In genomic region chr16:23836078-23836403, GRCh38 we compare ENCODE assay signal across 8 cellular contexts. TPM values are rescaled to one million over a fixed set of nuclear protein-coding genes. Genes with fewer than 3 reads are reported as not detected.
DNase-seq lines count a peak whose midpoint lies in the region; ATAC-seq and TF ChIP-seq lines count a peak whose summit lies in the region.

No MANE protein-coding gene starts in this region.

- peaks cover 55% of the 10 kb centered on the region for H3K4me1 Mint-ChIP-seq in activated CD8-positive, alpha-beta memory T cell treated with anti-CD3 and anti-CD28 coated beads, Interleukin-2, amount 10 ng/mL, durations not matched to agents 7 days and 5 days
- H3K4me1 Mint-ChIP-seq in endothelial cell (ENCODE audit: unreplicated experiment), result peaks cover 22% of the 10 kb centered on the region

- H3K27me3 Mint-ChIP-seq in activated CD8-positive, alpha-beta memory T cell treated with anti-CD3 and anti-CD28 coated beads, Interleukin-2, amount 10 ng/mL, durations not matched to agents 7 days and 5 days, result no peaks in the 10 kb centered on the region
- peaks cover 11% of the 10 kb centered on the region for H3K27me3 Mint-ChIP-seq in endothelial cell (ENCODE audit: unreplicated experiment)

- peak overlapping the region; percentile 25 for H3K27ac Mint-ChIP-seq in activated CD8-positive, alpha-beta memory T cell treated with anti-CD3 and anti-CD28 coated beads, Interleukin-2, amount 10 ng/mL, durations not matched to agents 7 days and 5 days
- H3K27ac Mint-ChIP-seq in endothelial cell (ENCODE audit: unreplicated experiment), result no peak overlapping the region

- H3K27me3 ChIP-seq in HUES48 (ENCODE audit: control insufficient read depth, insufficient read depth, low read length), result peaks cover 51% of the 10 kb centered on the region
- H3K27me3 ChIP-seq in esophagus muscularis mucosa, result peaks cover 0 to 47% (median 4%) of the 10 kb centered on the region in 4 donors
- H3K27me3 ChIP-seq in stomach smooth muscle (ENCODE audit: control insufficient read depth in 1 of 2, insufficient read depth in 2 of 2, low read length in 2 of 2), result peaks cover 0 to 4% of the 10 kb centered on the region in 2 donors

- H3K4me3 ChIP-seq in HUES48 (ENCODE audit: low read depth, low read length), result peak overlapping the region; percentile 70
- H3K4me3 ChIP-seq in esophagus muscularis mucosa, result peak overlapping the region; percentile 51 to 67 (median 58)
- peak overlapping the region; percentile 44 to 76 for H3K4me3 ChIP-seq in stomach smooth muscle (ENCODE audit: low read length in 2 of 2)

- H3K9me3 ChIP-seq in HUES48 (ENCODE audit: control insufficient read depth, insufficient read depth, low read length) (no peaks in the 10 kb centered on the region), esophagus muscularis mucosa (peaks cover 0 to 6% (median 0%) of the 10 kb centered on the region in 4 donors), stomach smooth muscle (ENCODE audit: control insufficient read depth in 2 of 2, low read length in 2 of 2) (no peaks in the 10 kb centered on the region)

- peaks cover 19% of the 10 kb centered on the region for H3K36me3 Mint-ChIP-seq in activated CD8-positive, alpha-beta memory T cell treated with anti-CD3 and anti-CD28 coated beads, Interleukin-2, amount 10 ng/mL, durations not matched to agents 7 days and 5 days
- H3K36me3 Mint-ChIP-seq in endothelial cell (ENCODE audit: low read depth, unreplicated experiment), result peaks cover 7% of the 10 kb centered on the region

- no CpG with 5 or more reads among the region's 45 CpGs for WGBS in esophagus muscularis mucosa

- ATAC-seq in activated CD8-positive, alpha-beta memory T cell treated with anti-CD3 and anti-CD28 coated beads, Interleukin-2, amount 10 ng/mL, durations not matched to agents 7 days and 5 days, result peak; percentile 42

- intact Hi-C loops in esophagus muscularis mucosa (cut with DNase I), result no loop called here

- no peak for TF ChIP-seq EP300 in esophagus muscularis mucosa (IDR thresholded peaks at IDR 0.05)

- no peaks in the 10 kb centered on the region for H3K9me3 Mint-ChIP-seq in activated CD8-positive, alpha-beta memory T cell treated with anti-CD3 and anti-CD28 coated beads, Interleukin-2, amount 10 ng/mL, durations not matched to agents 7 days and 5 days (ENCODE audit: low read depth)
- H3K9me3 Mint-ChIP-seq in endothelial cell (ENCODE audit: unreplicated experiment), result no peaks in the 10 kb centered on the region

- H3K4me1 ChIP-seq in HUES48 (ENCODE audit: control insufficient read depth, insufficient read depth, low read length) (peaks cover 20% of the 10 kb centered on the region), esophagus muscularis mucosa (peaks cover 4 to 29% (median 22%) of the 10 kb centered on the region in 4 donors), stomach smooth muscle (ENCODE audit: control insufficient read depth, insufficient read depth, low read length) (peaks cover 18% of the 10 kb centered on the region)

- H3K36me3 ChIP-seq in HUES48 (ENCODE audit: control insufficient read depth, insufficient read depth, low read length) (no peaks in the 10 kb centered on the region), esophagus muscularis mucosa (no peaks in the 10 kb centered on the region), stomach smooth muscle (ENCODE audit: control insufficient read depth in 2 of 2, insufficient read depth in 2 of 2, low read length in 2 of 2) (no peaks in the 10 kb centered on the region)

- TF ChIP-seq CTCF in esophagus muscularis mucosa (IDR thresholded peaks at IDR 0.05) (no peak), endothelial cell (IDR thresholded peaks at IDR 0.05; ENCODE audit: unreplicated experiment) (no peak)

- peak; percentile 48 for DNase-seq in activated CD8-positive, alpha-beta memory T cell treated with anti-CD3 and anti-CD28 coated beads, Interleukin-2, amount 10 ng/mL, durations not matched to agents 7 days and 5 days
- DNase-seq in activated CD8-positive, alpha-beta memory T cell treated with anti-CD3 and anti-CD28 coated beads, Interleukin-2, amount 50 U/mL, for 4 hours, result no peak
- DNase-seq in esophagus muscularis mucosa (ENCODE audit: extremely low spot score) (no peak), foreskin melanocyte (no peak), endothelial cell (ENCODE audit: low spot score) (no peak), HT-29 (ENCODE audit: low spot score) (no peak)

- H3K9ac ChIP-seq in HUES48 (ENCODE audit: low read depth, low read length), result no peak overlapping the region
- H3K9ac ChIP-seq in stomach smooth muscle (ENCODE audit: low read length in 2 of 2), result peak overlapping the region in 1 of 2 donors; percentile 43

- peak overlapping the region; percentile 99 for H3K4me3 Mint-ChIP-seq in activated CD8-positive, alpha-beta memory T cell treated with anti-CD3 and anti-CD28 coated beads, Interleukin-2, amount 10 ng/mL, durations not matched to agents 7 days and 5 days
- no peak overlapping the region for H3K4me3 Mint-ChIP-seq in endothelial cell (ENCODE audit: unreplicated experiment)

- H3K27ac ChIP-seq in HUES48 (ENCODE audit: low read depth, low read length) (no peak overlapping the region), esophagus muscularis mucosa (replicated peaks in 1 of 4) (no peak overlapping the region), stomach smooth muscle (ENCODE audit: low read length) (no peak overlapping the region)

- no peak for TF ChIP-seq POLR2A in esophagus muscularis mucosa (IDR thresholded peaks at IDR 0.05; ENCODE audit: low read depth)

- CTCF ChIA-PET in activated CD8-positive, alpha-beta memory T cell treated with anti-CD3 and anti-CD28 coated beads, Interleukin-2, amount 10 ng/mL, durations not matched to agents 7 days and 5 days (lab: Charles Lee), result interaction anchor here (1.1 kb wide), 2 partner anchors 174 to 201 kb away, joined by 3 read pairs; no protein-coding TSS in a partner anchor

RNA-seq across cellular contexts. Expression of gene PRKCB, which starts 0.3 kb away (rescaled TPM):
- total RNA-seq in activated CD8-positive, alpha-beta memory T cell treated with anti-CD3 and anti-CD28 coated beads, Interleukin-2, amount 10 ng/mL, durations not matched to agents 7 days and 5 days, result 100 to 1,000 TPM in 1 of 2 experiments, 10 to 100 TPM in 1; 98.5 to 125 TPM
- total RNA-seq in esophagus muscularis mucosa (10 to 100 TPM in 2 of 4 donors, 1 to 10 TPM in 2; 5.8 to 15.6 (median 9.7) TPM), endothelial cell (ENCODE audit: unreplicated experiment) (28.7 TPM)
- total RNA-seq in HT-29 (2014; rRNA removed; shearing (Covaris generic)), result not detected in 2 replicates
